9 cellular contexts compared by ENCODE assay signal in genomic region chr11:122668562-122669090, GRCh38. TPM values are rescaled to one million over a fixed set of nuclear protein-coding genes. Genes with fewer than 3 reads are reported as not detected.
DNase-seq lines count a peak whose midpoint lies in the region; ATAC-seq, FAIRE-seq and TF ChIP-seq lines count a peak whose summit lies in the region.
"Had no signal": no experiment of that assay in that cellular context is flagged by ENCODE, and none has a peak within 500 bp of the region (broad histone marks: within the 10 kb centered on the region; RNA-seq: fewer than 3 reads in every experiment).

No MANE protein-coding gene starts in this region.

- POLR2A ChIA-PET in HEK293 (lab: Yijun Ruan, JAX), result no interaction called here
- POLR2A ChIA-PET in RWPE1 (lab: Yijun Ruan, JAX; ENCODE audit: low non-redundant PET), result no interaction called here

- TF ChIP-seq CTCF in HEK293 (tag by site-specific recombination; IDR thresholded peaks at IDR 0.05) (no peak), RWPE1 (conservative IDR thresholded peaks at IDR 0.05; ENCODE audit: low read depth) (no peak), D721Med (IDR thresholded peaks at IDR 0.05; ENCODE audit: insufficient read depth, missing control alignments) (no peak)

- FAIRE-seq in D721Med (lab: Jason Lieb, UNC), result no peak

- H3K36me3 ChIP-seq in HEK293 (ENCODE audit: control insufficient read depth in 2 of 2, insufficient read depth in 1 of 2, low read length in 2 of 2) (peaks cover 0 to 7% of the 10 kb centered on the region in 2 experiments; a peak in 1 of 3 replicates), aorta (ENCODE audit: control insufficient read depth in 1 of 2, insufficient read depth in 2 of 2, low read length in 1 of 2) (no peaks in the 10 kb centered on the region)

- ATAC-seq in left colon, result no peak
- no peak for ATAC-seq in aorta (ENCODE audit: low FRiP score)

- H3K4me3 ChIP-seq in HEK293 (ENCODE audit: low read depth, low read length) (no peak overlapping the region), aorta (ENCODE audit: low read length in 2 of 2) (no peak overlapping the region)

- H3K4me1 ChIP-seq in HEK293 (ENCODE audit: control insufficient read depth, insufficient read depth, low read length) (no peaks in the 10 kb centered on the region), aorta (ENCODE audit: control insufficient read depth in 1 of 2, insufficient read depth in 2 of 2, low read length in 2 of 2) (no peaks in the 10 kb centered on the region)

- CTCF ChIA-PET in HEK293 (lab: Yijun Ruan, JAX) (interaction anchor here (0.7 kb wide), 1 partner anchor 40 kb away, joined by 4 read pairs; no protein-coding TSS in a partner anchor), RWPE1 (lab: Yijun Ruan, JAX) (no interaction called here)

- intact Hi-C loops in left colon (cut with DNase I, micrococcal nuclease) (no loop called here), aorta (cut with DNase I) (no loop called here)

- H3K9me3 ChIP-seq in HEK293 (ENCODE audit: control insufficient read depth, insufficient read depth, low read depth, low read length) (no peaks in the 10 kb centered on the region), aorta (ENCODE audit: control insufficient read depth, low read length) (peaks cover 3% of the 10 kb centered on the region)

- WGBS in aorta, 2 donors, result 59 to 62% methylated on average over 6 of the region's 6 CpGs

- H3K27me3 ChIP-seq in aorta (ENCODE audit: control insufficient read depth in 1 of 2, insufficient read depth in 2 of 2, low read length in 1 of 2), result no peaks in the 10 kb centered on the region

- H3K27ac ChIP-seq in HEK293 (ENCODE audit: extremely low read depth, low read depth, low read length) (no peak overlapping the region), RWPE1 (no peak overlapping the region), aorta (ENCODE audit: low read depth in 1 of 2, low read length in 2 of 2) (no peak overlapping the region)

- DNase-seq in AG08396 (ENCODE audit: low spot score) (peak; percentile 56), RWPE1 (ENCODE audit: low spot score) (peak; percentile 26), fibroblast of peridontal ligament (ENCODE audit: extremely low read depth) (peak; percentile 85), left colon (no peak), aorta (no peak), D721Med (ENCODE audit: insufficient read length, low spot score) (no peak)
- DNase-seq in stimulated activated CD4-positive, alpha-beta T cell treated with anti-CD3 and anti-CD28 coated beads, Interleukin-15, amount 100 ng/mL, for 24 hours, result no peak
- DNase-seq: stimulated activated CD4-positive, alpha-beta T cell treated with anti-CD3 and anti-CD28 coated beads, Interleukin-2, amount 100 ng/mL, for 24 hours had no signal

TF ChIP-seq in HEK293, 187 proteins besides CTCF, POLR2A, EP300 and RAD21:
- 0 out of 2 replicates have a peak, but pooled peaks have one; percentile 41 for TF ChIP-seq ZNF2 (tag by site-specific recombination; IDR thresholded peaks at IDR 0.05)
- no peak for TF ChIP-seq FEZF1 (tag by site-specific recombination; IDR thresholded peaks at IDR 0.05)
- TF ChIP-seq AEBP2 (tag by site-specific recombination; IDR thresholded peaks at IDR 0.05; ENCODE audit: borderline replicate concordance), result no peak
- 0 out of 2 replicates have a peak, but pooled peaks have one; percentile 12 for TF ChIP-seq SCRT2 (tag by site-specific recombination; IDR thresholded peaks at IDR 0.05)
- TF ChIP-seq REST (tag by site-specific recombination; IDR thresholded peaks at IDR 0.05), result no peak
- TF ChIP-seq ZNF596 (tag by site-specific recombination; IDR thresholded peaks at IDR 0.05), result no peak
- peak; percentile 65 for TF ChIP-seq OSR2 (tag by site-specific recombination; IDR thresholded peaks at IDR 0.05)

RNA-seq across cellular contexts. Expression of gene UBASH3B, which starts 13.1 kb away (rescaled TPM):
- total RNA-seq in left colon (1 to 10 TPM; 4.7 to 4.8 TPM), aorta (10 to 100 TPM; 11.1 to 15.1 TPM)
- 1 to 10 TPM in 1 of 2 donors, under 1 TPM in 1; 0.28 to 1.0 TPM for polyA plus RNA-seq in aorta

Comparison
In these comparisons a context has a peak if more than half of its experiments do, and no peak if none do; other contexts are left out.
1. DNase-seq: peak in AG08396 (single experiment), RWPE1 (single experiment) and fibroblast of peridontal ligament (single experiment); none in stimulated activated CD4-positive, alpha-beta T cell treated with anti-CD3 and anti-CD28 coated beads, Interleukin-15, amount 100 ng/mL, for 24 hours (single experiment), left colon (0 of 2), aorta (0 of 2) and D721Med (single experiment).